Comparison of ENCODE assay signal across 9 cellular contexts in the genomic region with DNA sequence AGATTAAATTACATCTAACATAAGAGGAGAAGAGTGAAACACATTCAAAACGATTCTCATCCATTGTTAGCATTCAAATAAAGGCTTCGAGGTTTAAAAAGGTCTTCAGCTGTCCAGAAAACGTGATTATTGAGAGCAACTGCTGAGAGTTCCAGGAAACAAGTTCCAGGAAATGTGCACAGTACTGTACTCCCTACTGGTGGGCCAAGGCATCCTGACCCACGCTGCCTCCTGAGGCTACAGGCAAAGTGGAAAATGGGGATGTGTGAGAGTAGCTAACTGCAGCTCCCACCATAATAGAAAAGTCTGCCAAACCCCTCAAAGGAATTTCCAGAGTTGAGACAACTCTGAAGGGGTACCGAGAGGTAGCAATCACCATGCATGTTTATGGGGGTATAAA. TPM values are rescaled to one million over a fixed set of nuclear protein-coding genes. Genes with fewer than 3 reads are reported as not detected.
A peak's percentile ranks its signal among the peaks of the same experiment; 100 is the strongest.
DNase-seq lines count a peak whose midpoint lies in the region; ATAC-seq and TF ChIP-seq lines count a peak whose summit lies in the region.
"Had no signal": no experiment of that assay in that cellular context is flagged by ENCODE, and none has a peak within 500 bp of the region (broad histone marks: within the 10 kb centered on the region; RNA-seq: fewer than 3 reads in every experiment).

No MANE protein-coding gene starts in this region.

- intact Hi-C loops in dorsolateral prefrontal cortex (cut with DNase I) = no loop called here
- intact Hi-C loops in prostate gland (cut with DNase I) = no loop called here

- H3K27me3 ChIP-seq in dorsolateral prefrontal cortex (peaks cover 0 to 38% (median 9%) of the 10 kb centered on the region in 45 donors), prostate gland (replicated peaks; ENCODE audit: insufficient read depth) (no peaks in the 10 kb centered on the region)

- no peaks in the 10 kb centered on the region for H3K9me3 ChIP-seq in prostate gland

- no peak for DNase-seq in GM12864 (ENCODE audit: low read depth)
- DNase-seq in NB4 (ENCODE audit: low read depth) = peak; percentile 16
- DNase-seq in dorsolateral prefrontal cortex = no peak
- DNase-seq in prostate gland (ENCODE audit: low spot score) = no peak
- no peak for DNase-seq in T1000 (lab: John Stamatoyannopoulos, UW)
- DNase-seq in Ammon's horn (ENCODE audit: low spot score) = no peak
- DNase-seq: NCI-H774 had no signal

- H3K27ac ChIP-seq in dorsolateral prefrontal cortex = peak overlapping the region in 1 of 59 donors; percentile 58
- H3K27ac ChIP-seq in prostate gland = no peak overlapping the region
- H3K27ac ChIP-seq: GM23248 had no signal

- H3K4me3 ChIP-seq in GM12864 (ENCODE audit: low read depth, low read length) (peak overlapping the region; percentile 9; the same call in 1 of the 2 replicates), NB4 (ENCODE audit: low read depth, low read length) (peak overlapping the region; percentile 83), dorsolateral prefrontal cortex (peak overlapping the region in 42 of 59 donors; percentile 16 to 74 (median 58)), prostate gland (peak overlapping the region; percentile 40 to 44)

- no peak for TF ChIP-seq CTCF in GM12864 (IDR thresholded peaks at IDR 0.05; ENCODE audit: low read depth, low read length, missing control alignments)
- TF ChIP-seq CTCF in NB4 (IDR thresholded peaks at IDR 0.05; ENCODE audit: low read depth, low read length) = no peak
- no peak for TF ChIP-seq CTCF in dorsolateral prefrontal cortex (IDR thresholded peaks at IDR 0.05 in 54 of 56, conservative IDR thresholded peaks at IDR 0.05 in 2 of 56; ENCODE audit: low read depth in 1 of 56, partially characterized antibody in 56 of 56)
- TF ChIP-seq CTCF in prostate gland (IDR thresholded peaks at IDR 0.05) = no peak

- no peaks in the 10 kb centered on the region for H3K36me3 ChIP-seq in prostate gland

- 50% methylated on average over 5 of the region's 5 CpGs for WGBS in prostate gland

- TF ChIP-seq POLR2A in NB4 (IDR thresholded peaks at IDR 0.05; ENCODE audit: extremely low read depth, insufficient read length) (no peak), prostate gland (IDR thresholded peaks at IDR 0.05) (no peak)

- ATAC-seq in HG03520 (IDR thresholded peaks at IDR 0.05; ENCODE audit: unreplicated experiment) = no peak

- no peaks in the 10 kb centered on the region for H3K4me1 ChIP-seq in prostate gland (replicated peaks)

RNA-seq across cellular contexts. Expression of a gene that starts 2.0 kb away (rescaled TPM):
- total RNA-seq in dorsolateral prefrontal cortex (10 to 100 TPM in 18 of 120 experiments, 1 to 10 TPM in 102; 1.6 to 24.0 (median 6.5) TPM), prostate gland (10 to 100 TPM; 14.5 TPM)

Comparison
In these comparisons a context has a peak if more than half of its experiments do, and no peak if none do; other contexts are left out.
1. H3K4me3 ChIP-seq: peak in every context shown above with its lines; median percentile 83 in NB4; 58 in dorsolateral prefrontal cortex; 42 in prostate gland; 9 in GM12864.